In genomic region chr17:60135160-60135950, GRCh38 we compare ENCODE assay signal across 8 cellular contexts. TPM values are rescaled to one million over a fixed set of nuclear protein-coding genes. Genes with fewer than 3 reads are reported as not detected.
DNase-seq lines count a peak whose midpoint lies in the region; ATAC-seq and TF ChIP-seq lines count a peak whose summit lies in the region.

No MANE protein-coding gene starts in this region.

- H3K27me3 ChIP-seq in neuronal stem cell (ENCODE audit: control insufficient read depth in 3 of 3, insufficient read depth in 3 of 3, low read depth in 1 of 3, low read length in 3 of 3) (peaks cover 14 to 28% (median 26%) of the 10 kb centered on the region in 3 experiments), subcutaneous abdominal adipose tissue (ENCODE audit: control insufficient read depth in 5 of 5, insufficient read depth in 4 of 5, low read length in 5 of 5) (peaks cover 15 to 25% (median 22%) of the 10 kb centered on the region in 5 donors)

- H3K4me2 ChIP-seq in neuronal stem cell (ENCODE audit: insufficient read depth, low read length, poor library complexity, severe bottlenecking) = peak overlapping the region; percentile 75

- no CpG with 5 or more reads among the region's 53 CpGs for WGBS in neuronal stem cell (ENCODE audit: extremely low coverage in 2 of 2, insufficient read length in 2 of 2, insufficient replicate concordance in 1 of 2), 2 donors

- H4K8ac ChIP-seq in neuronal stem cell (ENCODE audit: low read depth, low read length) = no peak overlapping the region

- peak overlapping the region; percentile 97 for H2AFZ ChIP-seq in neuronal stem cell (ENCODE audit: low read length)

- H2BK12ac ChIP-seq in neuronal stem cell (ENCODE audit: low read length) = no peak overlapping the region

- peaks cover 10 to 15% of the 10 kb centered on the region in 2 donors for H3K4me1 ChIP-seq in neuronal stem cell (ENCODE audit: control insufficient read depth in 2 of 2, insufficient read depth in 1 of 2, low read depth in 1 of 2, low read length in 2 of 2)
- peaks cover 2 to 37% (median 34%) of the 10 kb centered on the region in 5 donors for H3K4me1 ChIP-seq in subcutaneous abdominal adipose tissue (ENCODE audit: control insufficient read depth in 5 of 5, insufficient read depth in 5 of 5, low read length in 5 of 5)

- no peak overlapping the region for H2BK15ac ChIP-seq in neuronal stem cell (ENCODE audit: low read length)

- DNase-seq in DMS114 treated with DMSO at 0.1 percent for 48 hours (lab: John Stamatoyannopoulos, UW; ENCODE audit: unreplicated experiment) (peak; percentile 91), SHP77 (lab: John Stamatoyannopoulos, UW) (peak; percentile 91 to 93), foreskin melanocyte (peak; percentile 85), neuronal stem cell (ENCODE audit: low spot score) (peak; percentile 81)
- peak; percentile 34 to 65 (median 46) for DNase-seq in activated naive CD4-positive, alpha-beta T cell (lab: John Stamatoyannopoulos, UW)

- H3K36me3 ChIP-seq in neuronal stem cell (replicated peaks in 1 of 2; ENCODE audit: control insufficient read depth in 2 of 2, insufficient read depth in 2 of 2, low read length in 2 of 2) = peaks cover 0 to 15% of the 10 kb centered on the region in 2 donors
- H3K36me3 ChIP-seq in subcutaneous abdominal adipose tissue (ENCODE audit: control insufficient read depth in 5 of 5, insufficient read depth in 5 of 5, low read length in 5 of 5) = peaks cover 0 to 7% (median 5%) of the 10 kb centered on the region in 5 donors

- H2AK5ac ChIP-seq in neuronal stem cell (ENCODE audit: low read depth, low read length) = no peak overlapping the region

- no peak overlapping the region for H4K91ac ChIP-seq in neuronal stem cell (ENCODE audit: low read depth, low read length, poor library complexity)

- no peak for TF ChIP-seq EP300 in Ishikawa (IDR thresholded peaks at IDR 0.05; ENCODE audit: borderline replicate concordance)

- no peak for TF ChIP-seq RAD21 in Ishikawa (IDR thresholded peaks at IDR 0.05; ENCODE audit: low read depth)

- H3K18ac ChIP-seq in neuronal stem cell (ENCODE audit: low read length) = peak overlapping the region; percentile 86

- H3K9me3 ChIP-seq in neuronal stem cell (replicated peaks in 1 of 2; ENCODE audit: control insufficient read depth in 2 of 2, insufficient read depth in 1 of 2, low read depth in 1 of 2, low read length in 2 of 2) = peaks cover 0 to 3% of the 10 kb centered on the region in 2 donors
- no peaks in the 10 kb centered on the region for H3K9me3 ChIP-seq in subcutaneous abdominal adipose tissue (ENCODE audit: control insufficient read depth in 5 of 5, low read length in 5 of 5)

- no peak overlapping the region for H3K27ac ChIP-seq in neuronal stem cell (replicated peaks; ENCODE audit: low read length)
- H3K27ac ChIP-seq in subcutaneous abdominal adipose tissue (ENCODE audit: low read depth, low read length) = peak overlapping the region; percentile 78

- H3K79me1 ChIP-seq in neuronal stem cell (ENCODE audit: low read depth, low read length) = no peaks in the 10 kb centered on the region

- no peak overlapping the region for H3K23ac ChIP-seq in neuronal stem cell (ENCODE audit: low read depth, low read length, poor library complexity)

- ATAC-seq in GM21526 (IDR thresholded peaks at IDR 0.05; ENCODE audit: low FRiP score, unreplicated experiment) = peak; percentile 63

- no peak overlapping the region for H3K14ac ChIP-seq in neuronal stem cell (ENCODE audit: low read length)

- peak overlapping the region; percentile 93 for H3K9ac ChIP-seq in neuronal stem cell (ENCODE audit: low read depth, low read length, poor library complexity)
- peak overlapping the region; percentile 65 to 86 (median 79) for H3K9ac ChIP-seq in subcutaneous abdominal adipose tissue (ENCODE audit: low read length in 5 of 5)

- no peak overlapping the region for H3K4ac ChIP-seq in neuronal stem cell (ENCODE audit: low read length)

- H3K4me3 ChIP-seq in neuronal stem cell (ENCODE audit: low read length in 2 of 2) (peak overlapping the region; percentile 87), subcutaneous abdominal adipose tissue (ENCODE audit: low read depth in 1 of 5, low read length in 5 of 5) (peak overlapping the region; percentile 74 to 98 (median 84))

- no peak overlapping the region for H2BK5ac ChIP-seq in neuronal stem cell (ENCODE audit: low read length)

- H2BK120ac ChIP-seq in neuronal stem cell (ENCODE audit: low read depth, low read length) = no peak overlapping the region

TF ChIP-seq in Ishikawa, 13 proteins besides CTCF, POLR2A, EP300 and RAD21:
- TF ChIP-seq EGR1 (IDR thresholded peaks at IDR 0.05) (0 out of 2 replicates have a peak, but pooled peaks have one; percentile 31), CEBPB (IDR thresholded peaks at IDR 0.05) (no peak; the same call in 1 of the 2 replicates), USF1 (IDR thresholded peaks at IDR 0.05) (no peak), TCF12 (IDR thresholded peaks at IDR 0.05; ENCODE audit: low read depth) (peak; percentile 57), MAX (IDR thresholded peaks at IDR 0.05) (peak; percentile 99), REST (IDR thresholded peaks at IDR 0.05; ENCODE audit: low read depth) (no peak; the same call in 1 of the 2 replicates), YY1 (IDR thresholded peaks at IDR 0.05; ENCODE audit: low read depth) (peak; percentile 84), ZBTB7A (IDR thresholded peaks at IDR 0.05; ENCODE audit: low read depth) (no peak), CREB1 (IDR thresholded peaks at IDR 0.05; ENCODE audit: low read depth) (no peak), FOXM1 (IDR thresholded peaks at IDR 0.05; ENCODE audit: borderline replicate concordance, low read depth) (no peak), TAF1 (IDR thresholded peaks at IDR 0.05; ENCODE audit: low read depth) (peak; percentile 55), TEAD4 (IDR thresholded peaks at IDR 0.05) (no peak), NFIC (IDR thresholded peaks at IDR 0.05) (0 out of 2 replicates have a peak, but pooled peaks have one; percentile 19)
TF ChIP-seq in Ishikawa: peak in this region for 6.

RNA-seq across cellular contexts. Expression of gene CA4, which starts 14.4 kb away (rescaled TPM):
- 24.1 TPM for polyA plus RNA-seq in neuronal stem cell (2013, experiment 1 of 2)
- polyA plus RNA-seq in neuronal stem cell (2013, experiment 2 of 2) = 21.4 TPM

RNA-seq across cellular contexts. Expression of gene HEATR6, which starts 56.6 kb away (rescaled TPM):
- polyA plus RNA-seq in neuronal stem cell (2013, experiment 1 of 2) = 18.3 TPM
- polyA plus RNA-seq in neuronal stem cell (2013, experiment 2 of 2) = 18.5 TPM
